Comparison of ENCODE assay signal across 8 cellular contexts in genomic region chr16:88569614-88569984, GRCh38. TPM values are rescaled to one million over a fixed set of nuclear protein-coding genes. Genes with fewer than 3 reads are reported as not detected.
A peak's percentile ranks its signal among the peaks of the same experiment; 100 is the strongest.
DNase-seq lines count a peak whose midpoint lies in the region; ATAC-seq and TF ChIP-seq lines count a peak whose summit lies in the region.

No MANE protein-coding gene starts in this region.

- TF ChIP-seq CTCF in Panc1 (IDR thresholded peaks at IDR 0.05) (no peak), epithelial cell of esophagus (IDR thresholded peaks at IDR 0.05; ENCODE audit: insufficient read depth, low read depth, low read length, missing control alignments) (no peak), nephron progenitor cell (IDR thresholded peaks at IDR 0.05) (no peak)

- H3K27ac ChIP-seq in Panc1 (ENCODE audit: low read length), result peak overlapping the region; percentile 89

- peaks cover 15% of the 10 kb centered on the region for H3K36me3 Mint-ChIP-seq in nephron progenitor cell (ENCODE audit: low read depth)

- POLR2A ChIA-PET in Panc1 (lab: Charles Lee), result interaction anchor here (0.6 to 1.1 kb wide), 4 partner anchors 8 to 555 kb away, joined by 3 to 13 read pairs (median 5); no protein-coding TSS in a partner anchor

- no peaks in the 10 kb centered on the region for H3K27me3 ChIP-seq in Panc1 (ENCODE audit: control insufficient read depth, insufficient read depth, low read length)

- peaks cover 36% of the 10 kb centered on the region for H3K4me1 Mint-ChIP-seq in nephron progenitor cell

- CTCF ChIA-PET in Panc1 (lab: Charles Lee), result no interaction called here

- ATAC-seq in GM18511 (IDR thresholded peaks at IDR 0.05; ENCODE audit: unreplicated experiment), result peak; percentile 40
- ATAC-seq in HG02623 (IDR thresholded peaks at IDR 0.05; ENCODE audit: unreplicated experiment), result peak; percentile 8
- ATAC-seq in Panc1, result peak; percentile 42

- no peak overlapping the region for H3K27ac Mint-ChIP-seq in nephron progenitor cell

- BruUV-seq in Panc1 (replicated peaks; lab: Mats Ljungman, UMichigan), result TSS peak; percentile 90

- H3K36me3 ChIP-seq in Panc1 (ENCODE audit: control insufficient read depth, insufficient read depth, low read length), result peaks cover 8% of the 10 kb centered on the region

- H3K9me3 ChIP-seq in Panc1 (ENCODE audit: control insufficient read depth, insufficient read depth, low read depth, low read length), result no peaks in the 10 kb centered on the region

- in situ Hi-C loops in Panc1 (cut with HindIII; ENCODE audit: low pct_unique_long_range_greater_than_20kb, low sequenced_read_pairs), result no loop called here

- no peak for DNase-seq in Panc1 (ENCODE audit: low read depth, low spot score)
- peak; percentile 13 for DNase-seq in epithelial cell of esophagus (ENCODE audit: low read depth)
- no peak for DNase-seq in nephron progenitor cell
- no peak for DNase-seq in SW480 (ENCODE audit: low spot score)
- no peak for DNase-seq in NCI-H345 treated with DMSO at 0.1 percent for 48 hours (lab: John Stamatoyannopoulos, UW; ENCODE audit: unreplicated experiment)
- no peak for DNase-seq in NCI-H187 treated with DMSO at 0.1 percent for 48 hours (lab: John Stamatoyannopoulos, UW)

- no peaks in the 10 kb centered on the region for H3K9me3 Mint-ChIP-seq in nephron progenitor cell

- peaks cover 10% of the 10 kb centered on the region for H3K4me1 ChIP-seq in Panc1 (ENCODE audit: control insufficient read depth, insufficient read depth, low read length)

- peaks cover 3% of the 10 kb centered on the region for H3K27me3 Mint-ChIP-seq in nephron progenitor cell (ENCODE audit: low read depth, poor library complexity)

- H3K4me3 ChIP-seq in Panc1 (ENCODE audit: low read depth in 2 of 2, low read length in 2 of 2), result peak overlapping the region; percentile 71 to 86
- peak overlapping the region; percentile 77 for H3K4me3 ChIP-seq in epithelial cell of esophagus (ENCODE audit: low read length)

- peak overlapping the region; percentile 87 for H3K4me3 Mint-ChIP-seq in nephron progenitor cell

- intact Hi-C loops in Panc1 (cut with micrococcal nuclease; ENCODE audit: unreplicated experiment), result no loop called here

RNA-seq across cellular contexts. Expression of gene ZC3H18, which starts 0.6 kb away (rescaled TPM):
- 45.9 TPM for total RNA-seq in Panc1 (2021; ENCODE audit: unreplicated experiment)
- 41.2 TPM for polyA plus RNA-seq in Panc1 (2012; ENCODE audit: insufficient read length)
